8 cellular contexts compared by ENCODE assay signal in genomic region chrX:12984629-12985303, GRCh38. TPM values are rescaled to one million over a fixed set of nuclear protein-coding genes. Genes with fewer than 3 reads are reported as not detected.
DNase-seq lines count a peak whose midpoint lies in the region; ATAC-seq and TF ChIP-seq lines count a peak whose summit lies in the region.

No MANE protein-coding gene starts in this region.

- CTCF ChIA-PET in WTC11 (lab: Charles Lee): no interaction called here

- no peaks in the 10 kb centered on the region for H3K27me3 Mint-ChIP-seq in activated T-helper 1 cell treated with anti-CD3 and anti-CD28 coated beads, Interleukin-12 subunit alpha, Interleukin-12 subunit beta, Interleukin-2, Interleukin-4 antibody, amounts not matched to agents 30 ng/mL and 10 ng/mL and 1 ng/mL, durations not matched to agents 14 hours and 24 hours and 36 hours (ENCODE audit: insufficient read depth)
- H3K27me3 Mint-ChIP-seq in WTC11 (ENCODE audit: low read depth): peaks cover 3% of the 10 kb centered on the region

- DNase-seq in SHP77 (lab: John Stamatoyannopoulos, UW) (peak; percentile 25 to 50), SHP77 treated with DMSO at 0.1 percent for 48 hours (lab: John Stamatoyannopoulos, UW) (no peak), NCI-H2107 treated with DMSO at 0.1 percent for 48 hours (lab: John Stamatoyannopoulos, UW; ENCODE audit: unreplicated experiment) (peak; percentile 59), ecto neural progenitor cell (ENCODE audit: low spot score) (no peak), WTC11 (ENCODE audit: low spot score) (no peak)
- DNase-seq in activated T-helper 1 cell treated with anti-CD3 and anti-CD28 coated beads, Interleukin-12 subunit alpha, Interleukin-12 subunit beta, Interleukin-2, Interleukin-4 antibody, amounts not matched to agents 30 ng/mL and 10 ng/mL and 1 ng/mL, durations not matched to agents 14 hours and 24 hours and 36 hours (ENCODE audit: low spot score): peak; percentile 59

- POLR2A ChIA-PET in WTC11 (lab: Charles Lee): no interaction called here

- ATAC-seq in HG02870 (IDR thresholded peaks at IDR 0.05; ENCODE audit: unreplicated experiment): peak; percentile 69
- no peak for ATAC-seq in WTC11

- no peak overlapping the region for H3K4me3 ChIP-seq in mucosa of rectum (ENCODE audit: low read length in 2 of 2)

- peak overlapping the region; percentile 93 for H3K27ac Mint-ChIP-seq in activated T-helper 1 cell treated with anti-CD3 and anti-CD28 coated beads, Interleukin-12 subunit alpha, Interleukin-12 subunit beta, Interleukin-2, Interleukin-4 antibody, amounts not matched to agents 30 ng/mL and 10 ng/mL and 1 ng/mL, durations not matched to agents 14 hours and 24 hours and 36 hours
- H3K27ac Mint-ChIP-seq in WTC11: no peak overlapping the region

- H3K36me3 Mint-ChIP-seq in activated T-helper 1 cell treated with anti-CD3 and anti-CD28 coated beads, Interleukin-12 subunit alpha, Interleukin-12 subunit beta, Interleukin-2, Interleukin-4 antibody, amounts not matched to agents 30 ng/mL and 10 ng/mL and 1 ng/mL, durations not matched to agents 14 hours and 24 hours and 36 hours (ENCODE audit: low read depth): peaks cover 3% of the 10 kb centered on the region
- H3K36me3 Mint-ChIP-seq in WTC11: peaks cover 12% of the 10 kb centered on the region

- H3K9me3 Mint-ChIP-seq in activated T-helper 1 cell treated with anti-CD3 and anti-CD28 coated beads, Interleukin-12 subunit alpha, Interleukin-12 subunit beta, Interleukin-2, Interleukin-4 antibody, amounts not matched to agents 30 ng/mL and 10 ng/mL and 1 ng/mL, durations not matched to agents 14 hours and 24 hours and 36 hours: peaks cover 4% of the 10 kb centered on the region
- H3K9me3 Mint-ChIP-seq in WTC11: peaks cover 16% of the 10 kb centered on the region

- H3K4me1 Mint-ChIP-seq in activated T-helper 1 cell treated with anti-CD3 and anti-CD28 coated beads, Interleukin-12 subunit alpha, Interleukin-12 subunit beta, Interleukin-2, Interleukin-4 antibody, amounts not matched to agents 30 ng/mL and 10 ng/mL and 1 ng/mL, durations not matched to agents 14 hours and 24 hours and 36 hours (ENCODE audit: low read depth): peaks cover 65% of the 10 kb centered on the region
- peaks cover 8% of the 10 kb centered on the region for H3K4me1 Mint-ChIP-seq in WTC11

- no peaks in the 10 kb centered on the region for H3K9me3 ChIP-seq in mucosa of rectum (ENCODE audit: control insufficient read depth in 2 of 2, low read length in 2 of 2)

- intact Hi-C loops in activated T-helper 1 cell treated with anti-CD3 and anti-CD28 coated beads, Interleukin-12 subunit alpha, Interleukin-12 subunit beta, Interleukin-2, Interleukin-4 antibody, amounts not matched to agents 30 ng/mL and 10 ng/mL and 1 ng/mL, durations not matched to agents 14 hours and 24 hours and 36 hours (cut with micrococcal nuclease): loop anchor here (1.0 to 2.0 kb wide), 5 partner anchors 9 to 504 kb away; partner anchors contain the start of gene TMSB4X

- H3K27me3 ChIP-seq in mucosa of rectum (ENCODE audit: control insufficient read depth in 2 of 2, insufficient read depth in 2 of 2, low read length in 2 of 2): peaks cover 0 to 4% of the 10 kb centered on the region in 2 donors

- peak overlapping the region; percentile 45 for H3K4me3 Mint-ChIP-seq in activated T-helper 1 cell treated with anti-CD3 and anti-CD28 coated beads, Interleukin-12 subunit alpha, Interleukin-12 subunit beta, Interleukin-2, Interleukin-4 antibody, amounts not matched to agents 30 ng/mL and 10 ng/mL and 1 ng/mL, durations not matched to agents 14 hours and 24 hours and 36 hours
- H3K4me3 Mint-ChIP-seq in WTC11: no peak overlapping the region

- peaks cover 0 to 7% of the 10 kb centered on the region in 2 donors for H3K4me1 ChIP-seq in mucosa of rectum (ENCODE audit: control insufficient read depth in 2 of 2, insufficient read depth in 2 of 2, low read length in 2 of 2)

- no peaks in the 10 kb centered on the region for H3K36me3 ChIP-seq in mucosa of rectum (ENCODE audit: control insufficient read depth in 2 of 2, insufficient read depth in 2 of 2, low read length in 2 of 2)

- TF ChIP-seq CTCF in WTC11 (IDR thresholded peaks at IDR 0.05): no peak

- no peak overlapping the region for H3K9ac ChIP-seq in mucosa of rectum (ENCODE audit: low read depth in 1 of 2, low read length in 2 of 2)

- peak overlapping the region; percentile 1 to 28 for H3K27ac ChIP-seq in mucosa of rectum (ENCODE audit: low read depth in 2 of 2, low read length in 2 of 2)

TF ChIP-seq in WTC11, 78 proteins besides CTCF, POLR2A, EP300 and RAD21 (continues in another document):
- TF ChIP-seq TEAD1 (CRISPR knock-in tag; IDR thresholded peaks at IDR 0.05) (no peak), FOXK1 (CRISPR knock-in tag; IDR thresholded peaks at IDR 0.05) (no peak), NR1H2 (CRISPR knock-in tag; IDR thresholded peaks at IDR 0.05) (no peak), GTF2I (CRISPR knock-in tag; conservative IDR thresholded peaks at IDR 0.05) (no peak), NFYB (CRISPR knock-in tag; conservative IDR thresholded peaks at IDR 0.05; ENCODE audit: low read depth) (no peak), SP1 (CRISPR knock-in tag; conservative IDR thresholded peaks at IDR 0.05) (no peak)
- TF ChIP-seq, protein P1, sequence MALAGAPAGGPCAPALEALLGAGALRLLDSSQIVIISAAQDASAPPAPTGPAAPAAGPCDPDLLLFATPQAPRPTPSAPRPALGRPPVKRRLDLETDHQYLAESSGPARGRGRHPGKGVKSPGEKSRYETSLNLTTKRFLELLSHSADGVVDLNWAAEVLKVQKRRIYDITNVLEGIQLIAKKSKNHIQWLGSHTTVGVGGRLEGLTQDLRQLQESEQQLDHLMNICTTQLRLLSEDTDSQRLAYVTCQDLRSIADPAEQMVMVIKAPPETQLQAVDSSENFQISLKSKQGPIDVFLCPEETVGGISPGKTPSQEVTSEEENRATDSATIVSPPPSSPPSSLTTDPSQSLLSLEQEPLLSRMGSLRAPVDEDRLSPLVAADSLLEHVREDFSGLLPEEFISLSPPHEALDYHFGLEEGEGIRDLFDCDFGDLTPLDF (CRISPR knock-in tag; IDR thresholded peaks at IDR 0.05): no peak
- TF ChIP-seq, protein P2, sequence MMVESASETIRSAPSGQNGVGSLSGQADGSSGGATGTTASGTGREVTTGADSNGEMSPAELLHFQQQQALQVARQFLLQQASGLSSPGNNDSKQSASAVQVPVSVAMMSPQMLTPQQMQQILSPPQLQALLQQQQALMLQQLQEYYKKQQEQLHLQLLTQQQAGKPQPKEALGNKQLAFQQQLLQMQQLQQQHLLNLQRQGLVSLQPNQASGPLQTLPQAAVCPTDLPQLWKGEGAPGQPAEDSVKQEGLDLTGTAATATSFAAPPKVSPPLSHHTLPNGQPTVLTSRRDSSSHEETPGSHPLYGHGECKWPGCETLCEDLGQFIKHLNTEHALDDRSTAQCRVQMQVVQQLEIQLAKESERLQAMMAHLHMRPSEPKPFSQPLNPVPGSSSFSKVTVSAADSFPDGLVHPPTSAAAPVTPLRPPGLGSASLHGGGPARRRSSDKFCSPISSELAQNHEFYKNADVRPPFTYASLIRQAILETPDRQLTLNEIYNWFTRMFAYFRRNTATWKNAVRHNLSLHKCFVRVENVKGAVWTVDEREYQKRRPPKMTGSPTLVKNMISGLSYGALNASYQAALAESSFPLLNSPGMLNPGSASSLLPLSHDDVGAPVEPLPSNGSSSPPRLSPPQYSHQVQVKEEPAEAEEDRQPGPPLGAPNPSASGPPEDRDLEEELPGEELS (CRISPR knock-in tag; IDR thresholded peaks at IDR 0.05): no peak
- TF ChIP-seq, protein P3, sequence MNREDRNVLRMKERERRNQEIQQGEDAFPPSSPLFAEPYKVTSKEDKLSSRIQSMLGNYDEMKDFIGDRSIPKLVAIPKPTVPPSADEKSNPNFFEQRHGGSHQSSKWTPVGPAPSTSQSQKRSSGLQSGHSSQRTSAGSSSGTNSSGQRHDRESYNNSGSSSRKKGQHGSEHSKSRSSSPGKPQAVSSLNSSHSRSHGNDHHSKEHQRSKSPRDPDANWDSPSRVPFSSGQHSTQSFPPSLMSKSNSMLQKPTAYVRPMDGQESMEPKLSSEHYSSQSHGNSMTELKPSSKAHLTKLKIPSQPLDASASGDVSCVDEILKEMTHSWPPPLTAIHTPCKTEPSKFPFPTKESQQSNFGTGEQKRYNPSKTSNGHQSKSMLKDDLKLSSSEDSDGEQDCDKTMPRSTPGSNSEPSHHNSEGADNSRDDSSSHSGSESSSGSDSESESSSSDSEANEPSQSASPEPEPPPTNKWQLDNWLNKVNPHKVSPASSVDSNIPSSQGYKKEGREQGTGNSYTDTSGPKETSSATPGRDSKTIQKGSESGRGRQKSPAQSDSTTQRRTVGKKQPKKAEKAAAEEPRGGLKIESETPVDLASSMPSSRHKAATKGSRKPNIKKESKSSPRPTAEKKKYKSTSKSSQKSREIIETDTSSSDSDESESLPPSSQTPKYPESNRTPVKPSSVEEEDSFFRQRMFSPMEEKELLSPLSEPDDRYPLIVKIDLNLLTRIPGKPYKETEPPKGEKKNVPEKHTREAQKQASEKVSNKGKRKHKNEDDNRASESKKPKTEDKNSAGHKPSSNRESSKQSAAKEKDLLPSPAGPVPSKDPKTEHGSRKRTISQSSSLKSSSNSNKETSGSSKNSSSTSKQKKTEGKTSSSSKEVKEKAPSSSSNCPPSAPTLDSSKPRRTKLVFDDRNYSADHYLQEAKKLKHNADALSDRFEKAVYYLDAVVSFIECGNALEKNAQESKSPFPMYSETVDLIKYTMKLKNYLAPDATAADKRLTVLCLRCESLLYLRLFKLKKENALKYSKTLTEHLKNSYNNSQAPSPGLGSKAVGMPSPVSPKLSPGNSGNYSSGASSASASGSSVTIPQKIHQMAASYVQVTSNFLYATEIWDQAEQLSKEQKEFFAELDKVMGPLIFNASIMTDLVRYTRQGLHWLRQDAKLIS (CRISPR knock-in tag; IDR thresholded peaks at IDR 0.05; ENCODE audit: borderline replicate concordance): no peak
- TF ChIP-seq, protein P4, sequence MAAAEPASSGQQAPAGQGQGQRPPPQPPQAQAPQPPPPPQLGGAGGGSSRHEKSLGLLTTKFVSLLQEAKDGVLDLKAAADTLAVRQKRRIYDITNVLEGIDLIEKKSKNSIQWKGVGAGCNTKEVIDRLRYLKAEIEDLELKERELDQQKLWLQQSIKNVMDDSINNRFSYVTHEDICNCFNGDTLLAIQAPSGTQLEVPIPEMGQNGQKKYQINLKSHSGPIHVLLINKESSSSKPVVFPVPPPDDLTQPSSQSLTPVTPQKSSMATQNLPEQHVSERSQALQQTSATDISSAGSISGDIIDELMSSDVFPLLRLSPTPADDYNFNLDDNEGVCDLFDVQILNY (CRISPR knock-in tag; IDR thresholded peaks at IDR 0.05): no peak

RNA-seq across cellular contexts. Expression of gene TMSB4X, which starts 9.9 kb away (rescaled TPM):
- 6,544 and 6,612 TPM in 2 replicates for total RNA-seq in activated T-helper 1 cell treated with anti-CD3 and anti-CD28 coated beads, Interleukin-12 subunit alpha, Interleukin-12 subunit beta, Interleukin-2, Interleukin-4 antibody, amounts not matched to agents 30 ng/mL and 10 ng/mL and 1 ng/mL, durations not matched to agents 14 hours and 24 hours and 36 hours
- total RNA-seq in WTC11 (2021): 2,375 to 2,595 TPM (median 2,468 TPM) in 3 replicates

RNA-seq across cellular contexts. Expression of gene FAM9C, which starts 59.7 kb away (rescaled TPM):
- 0.05 TPM in 2 replicates for total RNA-seq in activated T-helper 1 cell treated with anti-CD3 and anti-CD28 coated beads, Interleukin-12 subunit alpha, Interleukin-12 subunit beta, Interleukin-2, Interleukin-4 antibody, amounts not matched to agents 30 ng/mL and 10 ng/mL and 1 ng/mL, durations not matched to agents 14 hours and 24 hours and 36 hours
- 0.07 to 0.28 TPM in 2 of 3 replicates, not detected in the other for total RNA-seq in WTC11 (2021)

Comparison
In these comparisons a context has a peak if more than half of its experiments do, and no peak if none do; other contexts are left out.
1. DNase-seq: peak in SHP77 (2 of 2), NCI-H2107 treated with DMSO at 0.1 percent for 48 hours (single experiment) and activated T-helper 1 cell treated with anti-CD3 and anti-CD28 coated beads, Interleukin-12 subunit alpha, Interleukin-12 subunit beta, Interleukin-2, Interleukin-4 antibody, amounts not matched to agents 30 ng/mL and 10 ng/mL and 1 ng/mL, durations not matched to agents 14 hours and 24 hours and 36 hours (single experiment); none in SHP77 treated with DMSO at 0.1 percent for 48 hours (single experiment), ecto neural progenitor cell (single experiment) and WTC11 (single experiment).